ENCODE assay signal across 1 cellular context in the genomic region with DNA sequence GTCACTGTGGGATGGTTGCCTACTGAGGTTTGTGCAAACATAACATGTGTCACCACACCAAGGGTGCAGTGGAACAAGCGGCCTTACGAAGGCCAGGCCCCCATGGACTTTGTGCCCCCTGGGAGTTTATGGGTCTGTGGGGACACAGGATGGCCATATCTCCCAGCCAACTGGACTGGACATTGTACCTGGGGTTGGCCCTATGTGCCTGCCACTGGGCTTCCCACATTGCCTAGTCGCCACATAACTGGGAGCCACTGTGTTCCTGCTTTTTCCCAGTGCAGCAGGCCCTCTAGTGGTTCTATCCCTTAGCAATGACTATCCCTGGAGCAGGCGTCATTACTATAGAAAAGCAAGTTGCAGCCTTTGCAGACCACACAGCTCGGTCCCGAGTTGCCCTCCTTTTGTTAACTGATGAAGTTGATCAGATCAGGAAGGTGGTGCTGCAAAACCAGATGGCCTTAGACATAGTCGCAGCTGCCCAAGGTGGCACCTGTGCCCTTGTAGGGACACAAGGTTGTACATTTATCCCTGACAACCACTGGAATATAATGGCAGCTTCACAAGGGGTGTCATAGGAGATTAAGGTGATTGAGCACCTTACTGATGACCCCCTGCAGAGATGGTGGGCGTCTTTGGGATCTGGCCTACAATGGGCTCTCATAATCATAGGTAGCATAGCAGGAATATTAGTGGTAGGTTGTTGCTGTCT.
A peak's percentile ranks its signal among the peaks of the same experiment; 100 is the strongest.
TF ChIP-seq lines count a peak whose summit lies in the region.

No MANE protein-coding gene starts in this region.

TF ChIP-seq in HepG2, 621 proteins besides CTCF, POLR2A, EP300 and RAD21 (continued from another document and continues in another):
- TF ChIP-seq MXI1 (IDR thresholded peaks at IDR 0.05; ENCODE audit: borderline replicate concordance, low read depth, low read length) (peak; percentile 53; the same call in 1 of the 3 replicates), ZMYM2 (CRISPR knock-in tag; IDR thresholded peaks at IDR 0.05) (peak; percentile 93; the same call in 1 of the 2 replicates), ZBTB7B (CRISPR knock-in tag; IDR thresholded peaks at IDR 0.05) (no peak; the same call in 1 of the 2 replicates), ZNF263 (CRISPR knock-in tag; IDR thresholded peaks at IDR 0.05) (0 out of 2 replicates have a peak, but pooled peaks have one; percentile 35), ZNF329 (CRISPR knock-in tag; IDR thresholded peaks at IDR 0.05; ENCODE audit: low read depth) (0 out of 2 replicates have a peak, but pooled peaks have one; percentile 25), POGZ (CRISPR knock-in tag; IDR thresholded peaks at IDR 0.05) (peak; percentile 84), ZNF547 (CRISPR knock-in tag; IDR thresholded peaks at IDR 0.05) (peak; percentile 48; the same call in 1 of the 2 replicates), SNAPC2 (CRISPR knock-in tag; IDR thresholded peaks at IDR 0.05) (0 out of 2 replicates have a peak, but pooled peaks have one; percentile 38), ZNF367 (CRISPR knock-in tag; IDR thresholded peaks at IDR 0.05; ENCODE audit: borderline replicate concordance) (0 out of 2 replicates have a peak, but pooled peaks have one; percentile 18), HIVEP1 (CRISPR knock-in tag; IDR thresholded peaks at IDR 0.05) (peak; percentile 34; the same call in 1 of the 2 replicates), CAMTA2 (CRISPR knock-in tag; IDR thresholded peaks at IDR 0.05; ENCODE audit: borderline replicate concordance) (no peak), MYC (CRISPR knock-in tag; IDR thresholded peaks at IDR 0.05; ENCODE audit: borderline replicate concordance) (peak; percentile 65), JUN (CRISPR knock-in tag; IDR thresholded peaks at IDR 0.05) (0 out of 2 replicates have a peak, but pooled peaks have one; percentile 29), YY1 (IDR thresholded peaks at IDR 0.05; ENCODE audit: insufficient read depth, insufficient replicate concordance, low read depth, low read length) (peak; percentile 17), ZNF354B (CRISPR knock-in tag; IDR thresholded peaks at IDR 0.05) (0 out of 2 replicates have a peak, but pooled peaks have one; percentile 86), ZNF644 (CRISPR knock-in tag; IDR thresholded peaks at IDR 0.05; ENCODE audit: low read depth) (peak; percentile 93; the same call in 1 of the 2 replicates), SPEN (CRISPR knock-in tag; IDR thresholded peaks at IDR 0.05; ENCODE audit: low read depth) (peak; percentile 55), ZNF883 (CRISPR knock-in tag; IDR thresholded peaks at IDR 0.05; ENCODE audit: not compliant biosample characterization) (peak; percentile 55), HDAC1 (CRISPR knock-in tag; IDR thresholded peaks at IDR 0.05) (peak; percentile 72), SKI (IDR thresholded peaks at IDR 0.05; ENCODE audit: partially characterized antibody) (peak; percentile 51), SMAD3 (CRISPR knock-in tag; IDR thresholded peaks at IDR 0.05) (peak; percentile 51; the same call in 1 of the 2 replicates), ZNF543 (CRISPR knock-in tag; IDR thresholded peaks at IDR 0.05) (peak; percentile 96), ZNF264 (CRISPR knock-in tag; IDR thresholded peaks at IDR 0.05) (peak; percentile 96), ZNF777 (CRISPR knock-in tag; IDR thresholded peaks at IDR 0.05) (0 out of 2 replicates have a peak, but pooled peaks have one; percentile 30), FOXC1 (CRISPR knock-in tag; IDR thresholded peaks at IDR 0.05; ENCODE audit: borderline replicate concordance) (peak; percentile 89), KDM5A (IDR thresholded peaks at IDR 0.05; ENCODE audit: borderline replicate concordance, low read length) (0 out of 2 replicates have a peak, but pooled peaks have one; percentile 17), BORCS8-MEF2B (CRISPR knock-in tag; IDR thresholded peaks at IDR 0.05) (peak; percentile 47; the same call in 1 of the 2 replicates), TARDBP (CRISPR knock-in tag; IDR thresholded peaks at IDR 0.05) (peak; percentile 45; the same call in 1 of the 2 replicates), ISL2 (CRISPR knock-in tag; IDR thresholded peaks at IDR 0.05) (peak; percentile 45; the same call in 1 of the 2 replicates)
- TF ChIP-seq, protein P1, sequence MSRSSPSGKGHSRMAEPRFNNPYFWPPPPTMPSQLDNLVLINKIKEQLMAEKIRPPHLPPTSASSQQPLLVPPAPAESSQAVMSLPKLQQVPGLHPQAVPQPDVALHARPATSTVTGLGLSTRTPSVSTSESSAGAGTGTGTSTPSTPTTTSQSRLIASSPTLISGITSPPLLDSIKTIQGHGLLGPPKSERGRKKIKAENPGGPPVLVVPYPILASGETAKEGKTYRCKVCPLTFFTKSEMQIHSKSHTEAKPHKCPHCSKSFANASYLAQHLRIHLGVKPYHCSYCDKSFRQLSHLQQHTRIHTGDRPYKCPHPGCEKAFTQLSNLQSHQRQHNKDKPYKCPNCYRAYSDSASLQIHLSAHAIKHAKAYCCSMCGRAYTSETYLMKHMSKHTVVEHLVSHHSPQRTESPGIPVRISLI (CRISPR knock-in tag; IDR thresholded peaks at IDR 0.05; ENCODE audit: borderline replicate concordance) = 0 out of 2 replicates have a peak, but pooled peaks have one; percentile 31
- TF ChIP-seq, protein P2, sequence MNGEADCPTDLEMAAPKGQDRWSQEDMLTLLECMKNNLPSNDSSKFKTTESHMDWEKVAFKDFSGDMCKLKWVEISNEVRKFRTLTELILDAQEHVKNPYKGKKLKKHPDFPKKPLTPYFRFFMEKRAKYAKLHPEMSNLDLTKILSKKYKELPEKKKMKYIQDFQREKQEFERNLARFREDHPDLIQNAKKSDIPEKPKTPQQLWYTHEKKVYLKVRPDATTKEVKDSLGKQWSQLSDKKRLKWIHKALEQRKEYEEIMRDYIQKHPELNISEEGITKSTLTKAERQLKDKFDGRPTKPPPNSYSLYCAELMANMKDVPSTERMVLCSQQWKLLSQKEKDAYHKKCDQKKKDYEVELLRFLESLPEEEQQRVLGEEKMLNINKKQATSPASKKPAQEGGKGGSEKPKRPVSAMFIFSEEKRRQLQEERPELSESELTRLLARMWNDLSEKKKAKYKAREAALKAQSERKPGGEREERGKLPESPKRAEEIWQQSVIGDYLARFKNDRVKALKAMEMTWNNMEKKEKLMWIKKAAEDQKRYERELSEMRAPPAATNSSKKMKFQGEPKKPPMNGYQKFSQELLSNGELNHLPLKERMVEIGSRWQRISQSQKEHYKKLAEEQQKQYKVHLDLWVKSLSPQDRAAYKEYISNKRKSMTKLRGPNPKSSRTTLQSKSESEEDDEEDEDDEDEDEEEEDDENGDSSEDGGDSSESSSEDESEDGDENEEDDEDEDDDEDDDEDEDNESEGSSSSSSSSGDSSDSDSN (CRISPR knock-in tag; IDR thresholded peaks at IDR 0.05) = peak; percentile 31; the same call in 1 of the 2 replicates
- TF ChIP-seq, protein P3, sequence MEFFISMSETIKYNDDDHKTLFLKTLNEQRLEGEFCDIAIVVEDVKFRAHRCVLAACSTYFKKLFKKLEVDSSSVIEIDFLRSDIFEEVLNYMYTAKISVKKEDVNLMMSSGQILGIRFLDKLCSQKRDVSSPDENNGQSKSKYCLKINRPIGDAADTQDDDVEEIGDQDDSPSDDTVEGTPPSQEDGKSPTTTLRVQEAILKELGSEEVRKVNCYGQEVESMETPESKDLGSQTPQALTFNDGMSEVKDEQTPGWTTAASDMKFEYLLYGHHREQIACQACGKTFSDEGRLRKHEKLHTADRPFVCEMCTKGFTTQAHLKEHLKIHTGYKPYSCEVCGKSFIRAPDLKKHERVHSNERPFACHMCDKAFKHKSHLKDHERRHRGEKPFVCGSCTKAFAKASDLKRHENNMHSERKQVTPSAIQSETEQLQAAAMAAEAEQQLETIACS (CRISPR knock-in tag; IDR thresholded peaks at IDR 0.05) = no peak
- TF ChIP-seq, protein P4, sequence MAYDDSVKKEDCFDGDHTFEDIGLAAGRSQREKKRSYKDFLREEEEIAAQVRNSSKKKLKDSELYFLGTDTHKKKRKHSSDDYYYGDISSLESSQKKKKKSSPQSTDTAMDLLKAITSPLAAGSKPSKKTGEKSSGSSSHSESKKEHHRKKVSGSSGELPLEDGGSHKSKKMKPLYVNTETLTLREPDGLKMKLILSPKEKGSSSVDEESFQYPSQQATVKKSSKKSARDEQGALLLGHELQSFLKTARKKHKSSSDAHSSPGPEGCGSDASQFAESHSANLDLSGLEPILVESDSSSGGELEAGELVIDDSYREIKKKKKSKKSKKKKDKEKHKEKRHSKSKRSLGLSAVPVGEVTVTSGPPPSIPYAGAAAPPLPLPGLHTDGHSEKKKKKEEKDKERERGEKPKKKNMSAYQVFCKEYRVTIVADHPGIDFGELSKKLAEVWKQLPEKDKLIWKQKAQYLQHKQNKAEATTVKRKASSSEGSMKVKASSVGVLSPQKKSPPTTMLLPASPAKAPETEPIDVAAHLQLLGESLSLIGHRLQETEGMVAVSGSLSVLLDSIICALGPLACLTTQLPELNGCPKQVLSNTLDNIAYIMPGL (CRISPR knock-in tag; IDR thresholded peaks at IDR 0.05; ENCODE audit: borderline replicate concordance in 1 of 2, low read depth in 1 of 2) = peak; percentile 76 to 93
- TF ChIP-seq, protein P5, sequence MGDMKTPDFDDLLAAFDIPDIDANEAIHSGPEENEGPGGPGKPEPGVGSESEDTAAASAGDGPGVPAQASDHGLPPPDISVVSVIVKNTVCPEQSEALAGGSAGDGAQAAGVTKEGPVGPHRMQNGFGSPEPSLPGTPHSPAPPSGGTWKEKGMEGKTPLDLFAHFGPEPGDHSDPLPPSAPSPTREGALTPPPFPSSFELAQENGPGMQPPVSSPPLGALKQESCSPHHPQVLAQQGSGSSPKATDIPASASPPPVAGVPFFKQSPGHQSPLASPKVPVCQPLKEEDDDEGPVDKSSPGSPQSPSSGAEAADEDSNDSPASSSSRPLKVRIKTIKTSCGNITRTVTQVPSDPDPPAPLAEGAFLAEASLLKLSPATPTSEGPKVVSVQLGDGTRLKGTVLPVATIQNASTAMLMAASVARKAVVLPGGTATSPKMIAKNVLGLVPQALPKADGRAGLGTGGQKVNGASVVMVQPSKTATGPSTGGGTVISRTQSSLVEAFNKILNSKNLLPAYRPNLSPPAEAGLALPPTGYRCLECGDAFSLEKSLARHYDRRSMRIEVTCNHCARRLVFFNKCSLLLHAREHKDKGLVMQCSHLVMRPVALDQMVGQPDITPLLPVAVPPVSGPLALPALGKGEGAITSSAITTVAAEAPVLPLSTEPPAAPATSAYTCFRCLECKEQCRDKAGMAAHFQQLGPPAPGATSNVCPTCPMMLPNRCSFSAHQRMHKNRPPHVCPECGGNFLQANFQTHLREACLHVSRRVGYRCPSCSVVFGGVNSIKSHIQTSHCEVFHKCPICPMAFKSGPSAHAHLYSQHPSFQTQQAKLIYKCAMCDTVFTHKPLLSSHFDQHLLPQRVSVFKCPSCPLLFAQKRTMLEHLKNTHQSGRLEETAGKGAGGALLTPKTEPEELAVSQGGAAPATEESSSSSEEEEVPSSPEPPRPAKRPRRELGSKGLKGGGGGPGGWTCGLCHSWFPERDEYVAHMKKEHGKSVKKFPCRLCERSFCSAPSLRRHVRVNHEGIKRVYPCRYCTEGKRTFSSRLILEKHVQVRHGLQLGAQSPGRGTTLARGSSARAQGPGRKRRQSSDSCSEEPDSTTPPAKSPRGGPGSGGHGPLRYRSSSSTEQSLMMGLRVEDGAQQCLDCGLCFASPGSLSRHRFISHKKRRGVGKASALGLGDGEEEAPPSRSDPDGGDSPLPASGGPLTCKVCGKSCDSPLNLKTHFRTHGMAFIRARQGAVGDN (CRISPR knock-in tag; IDR thresholded peaks at IDR 0.05) = peak; percentile 57
- TF ChIP-seq, protein P6, sequence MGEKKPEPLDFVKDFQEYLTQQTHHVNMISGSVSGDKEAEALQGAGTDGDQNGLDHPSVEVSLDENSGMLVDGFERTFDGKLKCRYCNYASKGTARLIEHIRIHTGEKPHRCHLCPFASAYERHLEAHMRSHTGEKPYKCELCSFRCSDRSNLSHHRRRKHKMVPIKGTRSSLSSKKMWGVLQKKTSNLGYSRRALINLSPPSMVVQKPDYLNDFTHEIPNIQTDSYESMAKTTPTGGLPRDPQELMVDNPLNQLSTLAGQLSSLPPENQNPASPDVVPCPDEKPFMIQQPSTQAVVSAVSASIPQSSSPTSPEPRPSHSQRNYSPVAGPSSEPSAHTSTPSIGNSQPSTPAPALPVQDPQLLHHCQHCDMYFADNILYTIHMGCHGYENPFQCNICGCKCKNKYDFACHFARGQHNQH (CRISPR knock-in tag; IDR thresholded peaks at IDR 0.05) = no peak
- TF ChIP-seq, protein P7, sequence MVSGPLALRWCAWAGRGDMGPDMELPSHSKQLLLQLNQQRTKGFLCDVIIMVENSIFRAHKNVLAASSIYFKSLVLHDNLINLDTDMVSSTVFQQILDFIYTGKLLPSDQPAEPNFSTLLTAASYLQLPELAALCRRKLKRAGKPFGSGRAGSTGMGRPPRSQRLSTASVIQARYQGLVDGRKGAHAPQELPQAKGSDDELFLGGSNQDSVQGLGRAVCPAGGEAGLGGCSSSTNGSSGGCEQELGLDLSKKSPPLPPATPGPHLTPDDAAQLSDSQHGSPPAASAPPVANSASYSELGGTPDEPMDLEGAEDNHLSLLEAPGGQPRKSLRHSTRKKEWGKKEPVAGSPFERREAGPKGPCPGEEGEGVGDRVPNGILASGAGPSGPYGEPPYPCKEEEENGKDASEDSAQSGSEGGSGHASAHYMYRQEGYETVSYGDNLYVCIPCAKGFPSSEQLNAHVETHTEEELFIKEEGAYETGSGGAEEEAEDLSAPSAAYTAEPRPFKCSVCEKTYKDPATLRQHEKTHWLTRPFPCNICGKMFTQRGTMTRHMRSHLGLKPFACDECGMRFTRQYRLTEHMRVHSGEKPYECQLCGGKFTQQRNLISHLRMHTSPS (CRISPR knock-in tag; IDR thresholded peaks at IDR 0.05; ENCODE audit: low read depth) = no peak
- TF ChIP-seq, protein P8, sequence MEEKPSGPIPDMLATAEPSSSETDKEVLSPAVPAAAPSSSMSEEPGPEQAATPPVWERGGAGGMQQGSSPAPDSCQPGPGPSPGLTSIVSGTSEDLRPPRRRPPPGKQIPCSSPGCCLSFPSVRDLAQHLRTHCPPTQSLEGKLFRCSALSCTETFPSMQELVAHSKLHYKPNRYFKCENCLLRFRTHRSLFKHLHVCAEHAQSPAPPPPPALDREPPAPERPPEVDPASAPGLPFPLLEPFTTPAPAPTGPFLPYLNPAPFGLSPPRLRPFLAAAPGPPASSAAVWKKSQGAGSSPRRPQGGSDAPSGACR (CRISPR knock-in tag; IDR thresholded peaks at IDR 0.05) = 0 out of 2 replicates have a peak, but pooled peaks have one; percentile 71
- TF ChIP-seq, protein P9, sequence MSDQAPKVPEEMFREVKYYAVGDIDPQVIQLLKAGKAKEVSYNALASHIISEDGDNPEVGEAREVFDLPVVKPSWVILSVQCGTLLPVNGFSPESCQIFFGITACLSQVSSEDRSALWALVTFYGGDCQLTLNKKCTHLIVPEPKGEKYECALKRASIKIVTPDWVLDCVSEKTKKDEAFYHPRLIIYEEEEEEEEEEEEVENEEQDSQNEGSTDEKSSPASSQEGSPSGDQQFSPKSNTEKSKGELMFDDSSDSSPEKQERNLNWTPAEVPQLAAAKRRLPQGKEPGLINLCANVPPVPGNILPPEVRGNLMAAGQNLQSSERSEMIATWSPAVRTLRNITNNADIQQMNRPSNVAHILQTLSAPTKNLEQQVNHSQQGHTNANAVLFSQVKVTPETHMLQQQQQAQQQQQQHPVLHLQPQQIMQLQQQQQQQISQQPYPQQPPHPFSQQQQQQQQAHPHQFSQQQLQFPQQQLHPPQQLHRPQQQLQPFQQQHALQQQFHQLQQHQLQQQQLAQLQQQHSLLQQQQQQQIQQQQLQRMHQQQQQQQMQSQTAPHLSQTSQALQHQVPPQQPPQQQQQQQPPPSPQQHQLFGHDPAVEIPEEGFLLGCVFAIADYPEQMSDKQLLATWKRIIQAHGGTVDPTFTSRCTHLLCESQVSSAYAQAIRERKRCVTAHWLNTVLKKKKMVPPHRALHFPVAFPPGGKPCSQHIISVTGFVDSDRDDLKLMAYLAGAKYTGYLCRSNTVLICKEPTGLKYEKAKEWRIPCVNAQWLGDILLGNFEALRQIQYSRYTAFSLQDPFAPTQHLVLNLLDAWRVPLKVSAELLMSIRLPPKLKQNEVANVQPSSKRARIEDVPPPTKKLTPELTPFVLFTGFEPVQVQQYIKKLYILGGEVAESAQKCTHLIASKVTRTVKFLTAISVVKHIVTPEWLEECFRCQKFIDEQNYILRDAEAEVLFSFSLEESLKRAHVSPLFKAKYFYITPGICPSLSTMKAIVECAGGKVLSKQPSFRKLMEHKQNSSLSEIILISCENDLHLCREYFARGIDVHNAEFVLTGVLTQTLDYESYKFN (CRISPR knock-in tag; conservative IDR thresholded peaks at IDR 0.05) = peak; percentile 75
